8 cellular contexts compared by ENCODE assay signal in the genomic region with DNA sequence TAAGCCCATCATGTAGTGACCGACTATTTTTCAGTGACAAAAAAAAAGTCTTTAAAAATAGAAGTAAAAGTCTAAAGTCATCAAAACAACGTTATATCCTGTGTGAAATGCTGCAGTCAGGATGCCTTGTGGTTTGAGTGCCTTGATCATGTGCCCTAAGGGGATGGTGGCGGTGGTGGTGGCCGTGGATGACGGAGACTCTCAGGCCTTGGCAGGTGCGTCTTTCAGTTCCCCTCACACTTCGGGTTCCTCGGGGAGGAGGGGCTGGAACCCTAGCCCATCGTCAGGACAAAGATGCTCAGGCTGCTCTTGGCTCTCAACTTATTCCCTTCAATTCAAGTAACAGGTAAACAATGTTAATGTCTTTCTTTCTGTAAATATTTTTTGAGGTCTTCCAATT. TPM values are rescaled to one million over a fixed set of nuclear protein-coding genes. Genes with fewer than 3 reads are reported as not detected.
A peak's percentile ranks its signal among the peaks of the same experiment; 100 is the strongest.
DNase-seq lines count a peak whose midpoint lies in the region; ATAC-seq lines count a peak whose summit lies in the region.

A gene (plus strand): TSS at position 237 of the 400 bp plus-strand sequence. CDS start 58 bp downstream, at position 295.

- DNase-seq in activated CD4-positive, alpha-beta T cell treated with anti-CD3 and anti-CD28 coated beads for 48 hours: peak; percentile 92
- peak; percentile 36 for DNase-seq in left cardiac atrium
- DNase-seq in stimulated activated CD8-positive, alpha-beta memory T cell treated with anti-CD3 and anti-CD28 coated beads, Interleukin-7, amount 100 ng/mL, for 24 hours (ENCODE audit: low read depth): peak; percentile 70
- no peak for DNase-seq in Kasumi-1 (lab: John Stamatoyannopoulos, UW)
- DNase-seq in NCI-H1417 treated with DMSO at 0.1 percent for 48 hours (lab: John Stamatoyannopoulos, UW): no peak
- no peak for DNase-seq in NCI-H69 (lab: John Stamatoyannopoulos, UW)

- ATAC-seq in GM18909 (IDR thresholded peaks at IDR 0.05; ENCODE audit: poor library complexity, unreplicated experiment) (peak; percentile 100), HG03097 (IDR thresholded peaks at IDR 0.05; ENCODE audit: low FRiP score, unreplicated experiment) (peak; percentile 99), left cardiac atrium (peak; percentile 67 to 88)

- intact Hi-C loops in left cardiac atrium (cut with DNase I): no loop called here

RNA-seq across cellular contexts. Expression of the gene that starts here (rescaled TPM):
- 1 to 10 TPM; 2.5 to 2.9 TPM for total RNA-seq in left cardiac atrium

Comparison
In these comparisons a context has a peak if more than half of its experiments do, and no peak if none do; other contexts are left out.
1. DNase-seq: peak in activated CD4-positive, alpha-beta T cell treated with anti-CD3 and anti-CD28 coated beads for 48 hours (single experiment), left cardiac atrium (single experiment) and stimulated activated CD8-positive, alpha-beta memory T cell treated with anti-CD3 and anti-CD28 coated beads, Interleukin-7, amount 100 ng/mL, for 24 hours (single experiment); none in Kasumi-1 (0 of 2), NCI-H1417 treated with DMSO at 0.1 percent for 48 hours (single experiment) and NCI-H69 (single experiment).
2. Peak in every context shown above with its lines, with median percentiles within 50 percentile points of each other: ATAC-seq.